In genomic region chr14:105062048-105062433, GRCh38 we compare ENCODE assay signal across 15 cellular contexts. TPM values are rescaled to one million over a fixed set of nuclear protein-coding genes. Genes with fewer than 3 reads are reported as not detected.
A peak's percentile ranks its signal among the peaks of the same experiment; 100 is the strongest.
DNase-seq lines count a peak whose midpoint lies in the region; ATAC-seq and TF ChIP-seq lines count a peak whose summit lies in the region.
"Had no signal": no experiment of that assay in that cellular context is flagged by ENCODE, and none has a peak within 500 bp of the region (broad histone marks: within the 10 kb centered on the region; RNA-seq: fewer than 3 reads in every experiment).

No MANE protein-coding gene starts in this region.

- H3K4me3 Mint-ChIP-seq in CD14-positive monocyte, result peak overlapping the region; percentile 77 to 85
- peak overlapping the region; percentile 99 for H3K4me3 Mint-ChIP-seq in central memory CD8-positive, alpha-beta T cell
- H3K4me3 Mint-ChIP-seq in nephron progenitor cell, result peak overlapping the region; percentile 7

- TF ChIP-seq CTCF in CD14-positive monocyte (IDR thresholded peaks at IDR 0.05) (no peak), GM12875 (IDR thresholded peaks at IDR 0.05; ENCODE audit: borderline replicate concordance, insufficient read depth, low read depth, low read length) (no peak), nephron progenitor cell (IDR thresholded peaks at IDR 0.05) (no peak), psoas muscle (IDR thresholded peaks at IDR 0.05) (no peak), right lobe of liver (IDR thresholded peaks at IDR 0.05) (no peak)

- H3K27ac Mint-ChIP-seq in CD14-positive monocyte (peak overlapping the region; percentile 89 to 99 (median 92)), nephron progenitor cell (no peak overlapping the region)
- peak overlapping the region; percentile 100 for H3K27ac Mint-ChIP-seq in central memory CD8-positive, alpha-beta T cell (ENCODE audit: low read depth)

- no peak overlapping the region for H3K27ac ChIP-seq in psoas muscle
- H3K27ac ChIP-seq in right lobe of liver, result no peak overlapping the region
- H3K27ac ChIP-seq: epithelial cell of prostate had no signal

- H3K27me3 Mint-ChIP-seq in CD14-positive monocyte (ENCODE audit: low read depth in 3 of 3) (peaks cover 0 to 3% (median 0%) of the 10 kb centered on the region in 3 donors), nephron progenitor cell (ENCODE audit: low read depth, poor library complexity) (peaks cover 12% of the 10 kb centered on the region)
- no peaks in the 10 kb centered on the region for H3K27me3 Mint-ChIP-seq in central memory CD8-positive, alpha-beta T cell

- DNase-seq in CD14-positive monocyte (ENCODE audit: low spot score), result peak; percentile 43
- DNase-seq in central memory CD8-positive, alpha-beta T cell (ENCODE audit: low spot score in 2 of 2), result no peak
- DNase-seq in nephron progenitor cell, result no peak
- no peak for DNase-seq in psoas muscle
- DNase-seq in right lobe of liver, result no peak
- no peak for DNase-seq in superior temporal gyrus (ENCODE audit: extremely low spot score)
- no peak for DNase-seq in activated CD4-positive, alpha-beta T cell treated with anti-CD3 and anti-CD28 coated beads, Interleukin-2, amount 50 U/mL, for 1 hour
- DNase-seq: COR-L47, NCI-H1436, NCI-H774 had no signal

- H3K9me3 Mint-ChIP-seq in CD14-positive monocyte, result peaks cover 0 to 4% (median 0%) of the 10 kb centered on the region in 7 donors
- H3K9me3 Mint-ChIP-seq in central memory CD8-positive, alpha-beta T cell, result no peaks in the 10 kb centered on the region
- no peaks in the 10 kb centered on the region for H3K9me3 Mint-ChIP-seq in nephron progenitor cell

- H3K4me1 Mint-ChIP-seq in CD14-positive monocyte (peaks cover 83% of the 10 kb centered on the region), nephron progenitor cell (peaks cover 40% of the 10 kb centered on the region)
- H3K4me1 Mint-ChIP-seq in central memory CD8-positive, alpha-beta T cell, result peaks cover 73% of the 10 kb centered on the region

- H3K27me3 ChIP-seq in psoas muscle (ENCODE audit: insufficient read depth in 3 of 3, low read length in 2 of 3) (peaks cover 0 to 7% (median 0%) of the 10 kb centered on the region in 3 donors), right lobe of liver (no peaks in the 10 kb centered on the region)
- H3K27me3 ChIP-seq: body of pancreas had no signal

- intact Hi-C loops in CD14-positive monocyte (cut with micrococcal nuclease), result loop anchor here in 1 of 2 donors (10.0 kb wide), 1 partner anchor 423 kb away; the partner anchor contains the start of gene CRIP1
- intact Hi-C loops in psoas muscle (cut with DNase I), result no loop called here
- intact Hi-C loops in right lobe of liver (cut with DNase I), result no loop called here

- H3K9me3 ChIP-seq in psoas muscle (no peaks in the 10 kb centered on the region), right lobe of liver (no peaks in the 10 kb centered on the region)
- H3K9me3 ChIP-seq: body of pancreas, mucosa of descending colon had no signal

- TF ChIP-seq POLR2A in right lobe of liver (IDR thresholded peaks at IDR 0.05), result no peak

- H3K36me3 Mint-ChIP-seq in CD14-positive monocyte (peaks cover 16 to 33% of the 10 kb centered on the region in 2 donors), nephron progenitor cell (ENCODE audit: low read depth) (no peaks in the 10 kb centered on the region)
- peaks cover 63% of the 10 kb centered on the region for H3K36me3 Mint-ChIP-seq in central memory CD8-positive, alpha-beta T cell (ENCODE audit: insufficient read depth)

- peaks cover 4% of the 10 kb centered on the region for H3K4me1 ChIP-seq in psoas muscle
- H3K4me1 ChIP-seq in right lobe of liver, result peaks cover 0 to 4% (median 0%) of the 10 kb centered on the region in 4 donors

- no peak for ATAC-seq in central memory CD8-positive, alpha-beta T cell (replicated peaks; ENCODE audit: extremely low read depth, poor library complexity, severe bottlenecking)
- ATAC-seq in psoas muscle (no peak), right lobe of liver (no peak)
- ATAC-seq: body of pancreas, HCT116 had no signal

- no peaks in the 10 kb centered on the region for H3K36me3 ChIP-seq in psoas muscle (ENCODE audit: insufficient read depth in 1 of 2, low read depth in 1 of 2)
- H3K36me3 ChIP-seq in right lobe of liver, result no peaks in the 10 kb centered on the region

- H3K4me3 ChIP-seq in GM12875 (ENCODE audit: low read depth, low read length) (peak overlapping the region; percentile 69), psoas muscle (no peak overlapping the region), right lobe of liver (no peak overlapping the region)
- H3K4me3 ChIP-seq: body of pancreas, mucosa of descending colon had no signal

- 84 to 95% (median 85%) methylated on average over 7 of the region's 7 CpGs for WGBS in psoas muscle, 3 donors
- 62% methylated on average over 5 of the region's 7 CpGs for WGBS in right lobe of liver (ENCODE audit: insufficient coverage, low coverage, low lambda C conversion rate, missing lambda C conversion rate)

RNA-seq across cellular contexts. Expression of gene GPR132, which starts 3.2 kb away (rescaled TPM):
- 10 to 100 TPM in 1 of 2 donors, 1 to 10 TPM in 1; 6.3 to 13.0 TPM for polyA plus RNA-seq in CD14-positive monocyte
- total RNA-seq in psoas muscle, result under 1 TPM; 0.34 to 0.60 (median 0.41) TPM
- polyA plus RNA-seq in psoas muscle, result under 1 TPM; 0.08 to 0.14 (median 0.13) TPM
- under 1 TPM; 0.11 to 0.84 (median 0.39) TPM for total RNA-seq in right lobe of liver

RNA-seq across cellular contexts. Expression of gene CDCA4, which starts 41.2 kb away (rescaled TPM):
- polyA plus RNA-seq in CD14-positive monocyte (10 to 100 TPM in 1 of 2 donors, 1 to 10 TPM in 1; 8.6 to 12.0 TPM), psoas muscle (1 to 10 TPM; 1.3 to 3.3 (median 2.1) TPM)
- total RNA-seq in psoas muscle (1 to 10 TPM in 2 of 4 donors, under 1 TPM in 2; 0.79 to 1.8 (median 1.1) TPM), right lobe of liver (1 to 10 TPM in 5 of 6 experiments, under 1 TPM in 1; 0.90 to 3.5 (median 1.7) TPM)

Comparison
In these comparisons a context has a peak if more than half of its experiments do, and no peak if none do; other contexts are left out.
1. H3K4me3 Mint-ChIP-seq: peak in every context shown above with its lines; median percentile 99 in central memory CD8-positive, alpha-beta T cell; 81 in CD14-positive monocyte; 7 in nephron progenitor cell.